Comparison of ENCODE assay signal across 11 cellular contexts in the genomic region with DNA sequence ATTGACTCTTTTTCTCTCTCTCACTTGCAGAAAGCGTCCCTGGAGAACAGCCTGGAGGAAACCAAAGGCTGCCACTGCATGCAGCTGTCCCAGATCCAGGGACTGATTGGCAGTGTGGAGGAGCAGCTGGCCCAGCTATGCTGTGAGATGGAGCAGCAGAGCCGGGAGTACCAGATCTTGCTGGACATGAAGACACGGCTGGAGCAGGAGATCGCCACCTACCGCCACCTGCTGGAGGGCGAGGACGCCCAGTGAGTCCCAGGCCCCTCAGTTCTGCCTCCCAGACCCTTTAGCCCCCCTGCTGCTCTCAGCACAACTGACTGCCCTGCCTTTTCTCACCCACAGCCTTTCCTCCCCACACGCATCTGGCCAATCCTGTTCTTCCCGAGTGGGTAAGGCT. TPM values are rescaled to one million over a fixed set of nuclear protein-coding genes. Genes with fewer than 3 reads are reported as not detected.
DNase-seq lines count a peak whose midpoint lies in the region; ATAC-seq and TF ChIP-seq lines count a peak whose summit lies in the region.
"Not testable (repeated sequence)": the region's sequence is repeated elsewhere in the genome, so short reads cannot be mapped to it uniquely, and the experiment has no call there.
"Had no signal": no experiment of that assay in that cellular context is flagged by ENCODE, and none has a peak within 500 bp of the region (broad histone marks: within the 10 kb centered on the region; RNA-seq: fewer than 3 reads in every experiment).

No MANE protein-coding gene starts in this region.

- H3K27ac Mint-ChIP-seq in T-helper 17 cell, neural progenitor cell, type B pancreatic cell: not testable (repeated sequence)

- not testable (repeated sequence) for H4K20me1 ChIP-seq in neural progenitor cell (ENCODE audit: low read depth)

- not testable (repeated sequence) for H2AFZ ChIP-seq in neural progenitor cell (replicated peaks)

- H3K4me3 ChIP-seq in GM12865 (ENCODE audit: low read depth, low read length); adrenal gland; neural progenitor cell: not testable (repeated sequence)

- DNase-seq in GM12865 (ENCODE audit: low read depth); neural progenitor cell (ENCODE audit: low spot score); type B pancreatic cell (ENCODE audit: extremely low spot score, unreplicated experiment): not testable (repeated sequence)
- DNase-seq in T-helper 17 cell: peak; percentile 10 to 16 (median 15)
- DNase-seq in activated CD8-positive, alpha-beta memory T cell treated with anti-CD3 and anti-CD28 coated beads, Interleukin-2, amount 50 U/mL, for 4 hours: peak; percentile 72
- DNase-seq in adrenal gland: peak; percentile 20 to 67 (median 56)
- DNase-seq in Right ventricle myocardium superior: peak; percentile 57
- DNase-seq in stimulated activated CD4-positive, alpha-beta T cell treated with anti-CD3 and anti-CD28 coated beads, Interleukin-4, amount 100 ng/mL, for 48 hours (ENCODE audit: low read depth in 2 of 2): peak; percentile 10 to 17

- H3K4me2 ChIP-seq in neural progenitor cell: not testable (repeated sequence)

- not testable (repeated sequence) for H3K27me3 Mint-ChIP-seq in T-helper 17 cell; neural progenitor cell (ENCODE audit: insufficient read depth, low read depth); type B pancreatic cell

- not testable (repeated sequence) for H3K9me3 Mint-ChIP-seq in neural progenitor cell, type B pancreatic cell

- not testable (repeated sequence) for H3K9ac ChIP-seq in neural progenitor cell

- H3K79me2 ChIP-seq in neural progenitor cell (ENCODE audit: low read depth): not testable (repeated sequence)

- H3K9me3 ChIP-seq in T-helper 17 cell (ENCODE audit: control insufficient read depth, low read length, poor library complexity, severe bottlenecking); adrenal gland (replicated peaks in 1 of 3); neural progenitor cell (ENCODE audit: low read depth): not testable (repeated sequence)

- WGBS in adrenal gland, 4 donors: 0 to 3% methylated on average over 6 of the region's 9 CpGs; no CpG with 5 or more reads in 2 of the 4 donors

- H3K36me3 Mint-ChIP-seq in T-helper 17 cell (ENCODE audit: low read depth); neural progenitor cell; type B pancreatic cell: not testable (repeated sequence)

- not testable (repeated sequence) for H3F3A ChIP-seq in neural progenitor cell (ENCODE audit: low read depth)

- H3K36me3 ChIP-seq in adrenal gland (replicated peaks in 1 of 2); neural progenitor cell: not testable (repeated sequence)

- H3K4me1 Mint-ChIP-seq in T-helper 17 cell; neural progenitor cell; type B pancreatic cell (ENCODE audit: unreplicated experiment): not testable (repeated sequence)

- H3K27me3 ChIP-seq in adrenal gland, neural progenitor cell: not testable (repeated sequence)

- intact Hi-C loops in adrenal gland (cut with DNase I); Right ventricle myocardium superior (cut with DNase I): not testable (repeated sequence)

- ATAC-seq in T-helper 17 cell; Right ventricle myocardium superior (ENCODE audit: poor library complexity): not testable (repeated sequence)

- H3K4me3 Mint-ChIP-seq in T-helper 17 cell, neural progenitor cell, type B pancreatic cell: not testable (repeated sequence)

- H3K27ac ChIP-seq in adrenal gland, neural progenitor cell: not testable (repeated sequence)

- peak; percentile 29 for TF ChIP-seq CTCF in GM12865 (IDR thresholded peaks at IDR 0.05; ENCODE audit: insufficient read depth, low read depth, low read length, missing control alignments)
- TF ChIP-seq CTCF in adrenal gland (IDR thresholded peaks at IDR 0.05): peak in 1 of 6 experiments; percentile 35
- TF ChIP-seq CTCF in neural progenitor cell (IDR thresholded peaks at IDR 0.05): peak; percentile 22
- TF ChIP-seq CTCF in type B pancreatic cell (conservative IDR thresholded peaks at IDR 0.05): peak; percentile 52

- not testable (repeated sequence) for H3K4me1 ChIP-seq in adrenal gland (replicated peaks in 1 of 2); neural progenitor cell

- TF ChIP-seq POLR2A in adrenal gland (IDR thresholded peaks at IDR 0.05): not testable (repeated sequence)

RNA-seq across cellular contexts. Expression of gene LGALS9C, which starts 34.5 kb away (rescaled TPM):
- total RNA-seq in T-helper 17 cell (not detected), adrenal gland (under 1 TPM in 3 of 8 donors, not detected in 5; 0.15 to 0.81 (median 0.25) TPM), Right ventricle myocardium superior (not detected), neural progenitor cell (ENCODE audit: low replicate concordance) (not detected in 2 replicates), type B pancreatic cell (ENCODE audit: low replicate concordance) (0.31 and 0.63 TPM in 2 replicates)
- polyA plus RNA-seq in adrenal gland: under 1 TPM in 1 of 3 donors, not detected in 2; 0.40 TPM
- total RNA-seq: G401, H4, mesothelial cell of epicardium had no signal
